1 cellular context compared by ENCODE assay signal in genomic region chr10:102287991-102288390, GRCh38.
TF ChIP-seq lines count a peak whose summit lies in the region.

No MANE protein-coding gene starts in this region.

TF ChIP-seq in HepG2, 621 proteins besides CTCF, POLR2A, EP300 and RAD21:
- TF ChIP-seq ZNF280B (CRISPR knock-in tag; IDR thresholded peaks at IDR 0.05; ENCODE audit: borderline replicate concordance) (no peak), PREB (CRISPR knock-in tag; IDR thresholded peaks at IDR 0.05) (no peak), TIGD3 (CRISPR knock-in tag; IDR thresholded peaks at IDR 0.05; ENCODE audit: borderline replicate concordance) (no peak), GFI1 (CRISPR knock-in tag; IDR thresholded peaks at IDR 0.05; ENCODE audit: borderline replicate concordance) (no peak), TFDP2 (CRISPR knock-in tag; IDR thresholded peaks at IDR 0.05) (no peak), BCL3 (CRISPR knock-in tag; IDR thresholded peaks at IDR 0.05) (no peak), ZSCAN25 (CRISPR knock-in tag; IDR thresholded peaks at IDR 0.05) (no peak), ADNP (CRISPR knock-in tag; IDR thresholded peaks at IDR 0.05) (no peak), HNF4A (CRISPR knock-in tag; IDR thresholded peaks at IDR 0.05) (no peak), MBNL3 (CRISPR knock-in tag; conservative IDR thresholded peaks at IDR 0.05) (no peak), KLF13 (CRISPR knock-in tag; IDR thresholded peaks at IDR 0.05) (no peak), RARA (CRISPR knock-in tag; IDR thresholded peaks at IDR 0.05) (no peak), SRSF1 (optimal IDR thresholded peaks at IDR 0.05; ENCODE audit: low read depth, low read length) (no peak)
